Comparison of ENCODE assay signal across 1 cellular context in the genomic region with DNA sequence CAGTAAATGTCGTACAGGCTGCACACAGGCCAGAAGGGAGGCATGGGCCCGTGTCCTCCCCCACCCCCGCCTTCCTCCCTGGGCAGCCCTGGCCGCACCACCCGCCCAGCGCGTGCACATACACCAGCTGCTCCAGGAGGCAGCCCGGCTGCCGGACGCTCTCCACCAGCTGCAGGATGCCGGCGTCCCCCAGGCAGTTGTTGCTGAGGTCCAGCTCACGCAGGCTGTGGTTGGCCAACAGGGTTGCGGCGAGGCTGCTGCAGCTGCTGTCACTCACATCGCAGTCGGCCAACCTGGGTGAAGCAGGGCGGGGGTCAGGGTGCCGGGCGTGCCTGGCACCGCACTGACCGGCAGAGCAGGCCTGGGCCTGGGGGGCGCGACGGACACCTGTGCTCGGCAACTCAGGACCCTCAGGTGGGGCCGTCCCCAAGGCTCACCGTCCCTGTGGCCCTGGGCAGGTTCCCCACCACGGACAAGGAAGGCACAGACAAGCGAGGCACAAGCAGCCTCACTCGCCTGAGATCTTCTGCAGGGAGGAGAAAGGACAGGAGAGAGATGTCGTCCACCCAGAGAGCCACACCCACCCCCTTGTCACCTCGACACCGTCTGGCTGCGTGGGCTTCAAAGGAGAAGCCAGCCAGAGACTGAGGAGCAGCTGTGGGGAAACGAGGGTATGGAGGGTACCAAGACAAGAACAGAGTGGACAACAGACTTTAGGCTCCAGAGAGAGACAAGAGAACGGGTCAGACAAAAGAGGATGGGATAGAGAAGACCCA.
A peak's percentile ranks its signal among the peaks of the same experiment; 100 is the strongest.
TF ChIP-seq lines count a peak whose summit lies in the region.

No MANE protein-coding gene starts in this region.

TF ChIP-seq in GM12878, 131 proteins besides CTCF, POLR2A, EP300 and RAD21:
- TF ChIP-seq HDAC6 (IDR thresholded peaks at IDR 0.05; ENCODE audit: unreplicated experiment) (no peak), HDGF (IDR thresholded peaks at IDR 0.05) (no peak)
- TF ChIP-seq, protein P1, sequence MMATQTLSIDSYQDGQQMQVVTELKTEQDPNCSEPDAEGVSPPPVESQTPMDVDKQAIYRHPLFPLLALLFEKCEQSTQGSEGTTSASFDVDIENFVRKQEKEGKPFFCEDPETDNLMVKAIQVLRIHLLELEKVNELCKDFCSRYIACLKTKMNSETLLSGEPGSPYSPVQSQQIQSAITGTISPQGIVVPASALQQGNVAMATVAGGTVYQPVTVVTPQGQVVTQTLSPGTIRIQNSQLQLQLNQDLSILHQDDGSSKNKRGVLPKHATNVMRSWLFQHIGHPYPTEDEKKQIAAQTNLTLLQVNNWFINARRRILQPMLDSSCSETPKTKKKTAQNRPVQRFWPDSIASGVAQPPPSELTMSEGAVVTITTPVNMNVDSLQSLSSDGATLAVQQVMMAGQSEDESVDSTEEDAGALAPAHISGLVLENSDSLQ (IDR thresholded peaks at IDR 0.05): 0 out of 2 replicates have a peak, but pooled peaks have one; percentile 20
